In the genomic region with DNA sequence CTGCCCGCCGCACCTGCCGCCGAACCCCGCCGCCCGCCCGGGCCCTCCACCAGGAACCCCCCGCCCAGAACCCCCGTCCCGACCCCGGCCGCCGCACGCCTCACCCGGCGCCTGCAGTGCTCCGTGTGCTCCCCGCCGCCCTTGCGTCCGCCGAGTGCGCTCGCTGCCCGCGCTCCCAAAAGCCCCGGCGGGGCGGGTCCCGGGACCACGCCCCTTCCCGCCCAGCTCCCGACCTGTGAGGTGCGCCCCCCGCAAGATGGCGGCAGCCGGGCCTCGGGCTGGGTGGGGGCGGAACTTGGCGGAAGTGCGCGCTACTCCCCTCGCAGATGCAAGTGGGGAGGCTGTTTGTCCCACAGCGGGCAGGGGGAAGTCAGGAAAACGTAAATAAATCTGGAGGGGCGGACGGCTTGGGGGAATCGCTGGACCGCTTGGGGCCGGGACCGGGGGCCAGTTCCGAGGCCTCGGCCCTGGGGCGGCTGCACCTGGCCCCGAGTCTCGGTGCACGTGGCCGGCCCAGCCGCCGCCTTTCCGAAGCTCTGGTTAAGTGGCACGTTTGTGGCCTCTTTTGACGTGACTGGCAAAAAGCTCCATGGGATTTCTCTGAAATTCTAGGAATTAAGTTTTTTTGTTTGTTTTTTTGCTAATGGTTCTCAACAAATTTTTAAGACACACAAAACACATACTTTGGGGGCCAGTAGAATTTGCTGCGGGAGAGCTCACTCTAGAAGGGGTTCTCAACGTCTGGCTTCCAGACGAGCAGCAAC, we compare ENCODE assay signal across 8 cellular contexts. TPM values are rescaled to one million over a fixed set of nuclear protein-coding genes. Genes with fewer than 3 reads are reported as not detected.
DNase-seq lines count a peak whose midpoint lies in the region; ATAC-seq and TF ChIP-seq lines count a peak whose summit lies in the region.

EZR (minus strand) TSS at position 156 of the 764 bp plus-strand sequence. CDS start 1,275 bp downstream, outside the sequence.

- peaks cover 36% of the 10 kb centered on the region for H3K79me2 ChIP-seq in MM.1S (ENCODE audit: low read length)

- H3K27ac ChIP-seq in MM.1S (ENCODE audit: low read length) (peak within 1 kb of the TSS; percentile 86), left ventricle myocardium inferior (replicated peaks) (peak within 1 kb of the TSS; percentile 96), aorta (ENCODE audit: low read depth in 1 of 2, low read length in 2 of 2) (peak within 1 kb of the TSS; percentile 34 to 50)

- H3K9me3 ChIP-seq in MM.1S (replicated peaks; ENCODE audit: insufficient read depth, low read length) (no peaks in the 10 kb centered on the region), adipocyte (ENCODE audit: control insufficient read depth, low read length) (no peaks in the 10 kb centered on the region), left ventricle myocardium inferior (replicated peaks) (no peaks in the 10 kb centered on the region), aorta (ENCODE audit: control insufficient read depth, low read length) (no peaks in the 10 kb centered on the region)

- H3K9ac ChIP-seq in MM.1S (ENCODE audit: low read length) (peak within 1 kb of the TSS; percentile 77), adipocyte (ENCODE audit: low read length) (no peak within 1 kb of the TSS)

- intact Hi-C loops in T-helper 1 cell treated with Interleukin-12 subunit alpha and Interleukin-12 subunit beta and Interleukin-4 antibody, amounts not matched to agents 30 ng/mL and 1 ng/mL, for 36 hours (cut with micrococcal nuclease), result loop anchor here (1.0 to 2.0 kb wide), 3 partner anchors 50 to 243 kb away; no protein-coding TSS in a partner anchor
- intact Hi-C loops in left ventricle myocardium inferior (cut with micrococcal nuclease), result no loop called here
- intact Hi-C loops in aorta (cut with DNase I), result loop anchor here (5.0 to 10.0 kb wide), 2 partner anchors 48 to 115 kb away; no protein-coding TSS in a partner anchor

- H2AFZ ChIP-seq in MM.1S (ENCODE audit: low read length), result peak within 1 kb of the TSS; percentile 51; the same call in 1 of the 2 replicates

- peak within 1 kb of the TSS; percentile 37; the same call in 1 of the 2 replicates for H3K4me2 ChIP-seq in MM.1S (ENCODE audit: low read depth, low read length)

- peak; percentile 77 for ATAC-seq in aorta (ENCODE audit: low FRiP score)

- H3K9me2 ChIP-seq in MM.1S (replicated peaks; ENCODE audit: insufficient read depth, low read length), result no peaks in the 10 kb centered on the region

- H4K20me1 ChIP-seq in MM.1S (ENCODE audit: insufficient read depth, low read length), result peaks cover 9% of the 10 kb centered on the region; the same call in 1 of the 2 replicates

- peaks cover 5% of the 10 kb centered on the region; the same call in 1 of the 2 replicates for H3F3A ChIP-seq in MM.1S (ENCODE audit: insufficient read depth, low read length)

- H3K36me3 ChIP-seq in H7 (replicated peaks; ENCODE audit: control insufficient read depth, insufficient read depth, low read length) (peaks cover 13% of the 10 kb centered on the region), MM.1S (replicated peaks; ENCODE audit: insufficient read depth, low read length) (no peaks in the 10 kb centered on the region), adipocyte (ENCODE audit: control insufficient read depth, insufficient read depth, low read length, severe bottlenecking) (no peaks in the 10 kb centered on the region), left ventricle myocardium inferior (no peaks in the 10 kb centered on the region), aorta (ENCODE audit: control insufficient read depth in 1 of 2, insufficient read depth in 2 of 2, low read length in 1 of 2) (no peaks in the 10 kb centered on the region)

- TF ChIP-seq CTCF in MM.1S (IDR thresholded peaks at IDR 0.05; ENCODE audit: low read length) (no peak), left ventricle myocardium inferior (IDR thresholded peaks at IDR 0.05; ENCODE audit: borderline replicate concordance) (peak; percentile 15)

- H3K4me1 ChIP-seq in MM.1S (ENCODE audit: low read length) (peaks cover 8% of the 10 kb centered on the region), adipocyte (ENCODE audit: control insufficient read depth, insufficient read depth, low read length) (peaks cover 7% of the 10 kb centered on the region), left ventricle myocardium inferior (peaks cover 49% of the 10 kb centered on the region), aorta (ENCODE audit: control insufficient read depth in 1 of 2, insufficient read depth in 2 of 2, low read length in 2 of 2) (no peaks in the 10 kb centered on the region)

- WGBS in aorta, 2 donors, result 12 to 16% methylated on average over 37 to 67 of the region's 67 CpGs

- DNase-seq in GDM1 (lab: John Stamatoyannopoulos, UW) (peak; percentile 47), H7 (peak; percentile 97), MM.1S (peak; percentile 74), adipocyte (ENCODE audit: low read depth) (peak; percentile 74), left ventricle myocardium inferior (peak; percentile 82), renal cortical epithelial cell (ENCODE audit: low read depth) (no peak), aorta (peak; percentile 80 to 91)

- H3K27me3 ChIP-seq in H7 (ENCODE audit: control insufficient read depth, insufficient read depth, low read length), result peaks cover 4% of the 10 kb centered on the region
- no peaks in the 10 kb centered on the region for H3K27me3 ChIP-seq in MM.1S (replicated peaks; ENCODE audit: insufficient read depth, low read length)
- no peaks in the 10 kb centered on the region for H3K27me3 ChIP-seq in adipocyte (replicated peaks; ENCODE audit: control insufficient read depth, insufficient read depth, low read length)
- no peaks in the 10 kb centered on the region for H3K27me3 ChIP-seq in left ventricle myocardium inferior (ENCODE audit: low read depth)
- H3K27me3 ChIP-seq in aorta (ENCODE audit: control insufficient read depth in 1 of 2, insufficient read depth in 2 of 2, low read length in 1 of 2), result no peaks in the 10 kb centered on the region

- H3K4me3 ChIP-seq in H7 (ENCODE audit: insufficient read depth, low read depth, low read length) (peak within 1 kb of the TSS; percentile 87), MM.1S (ENCODE audit: low read length) (peak within 1 kb of the TSS; percentile 55; the same call in 1 of the 2 replicates), adipocyte (ENCODE audit: low read length) (peak within 1 kb of the TSS; percentile 83), left ventricle myocardium inferior (peak within 1 kb of the TSS; percentile 94), aorta (ENCODE audit: low read length in 2 of 2) (peak within 1 kb of the TSS; percentile 86 to 94)

RNA-seq across cellular contexts. Expression of gene EZR, which starts in this region (rescaled TPM):
- total RNA-seq in H7 (2014; rRNA removed; shearing (Covaris generic)), result 203 and 216 TPM in 2 replicates
- 236 and 238 TPM in 2 replicates for total RNA-seq in T-helper 1 cell treated with Interleukin-12 subunit alpha and Interleukin-12 subunit beta and Interleukin-4 antibody, amounts not matched to agents 30 ng/mL and 1 ng/mL, for 36 hours
- total RNA-seq in left ventricle myocardium inferior (242 TPM), renal cortical epithelial cell (307 and 456 TPM in 2 replicates), aorta (10 to 100 TPM; 44.8 to 56.2 TPM)
- polyA plus RNA-seq in aorta, result 100 to 1,000 TPM in 1 of 2 donors, 10 to 100 TPM in 1; 13.4 to 127 TPM

Comparison
In these comparisons a context has a peak if more than half of its experiments do, and no peak if none do; other contexts are left out.
1. H3K27ac ChIP-seq: peak in every context shown above with its lines; median percentile 96 in left ventricle myocardium inferior; 86 in MM.1S; 42 in aorta.